ENCODE assay signal across 8 cellular contexts in the genomic region with DNA sequence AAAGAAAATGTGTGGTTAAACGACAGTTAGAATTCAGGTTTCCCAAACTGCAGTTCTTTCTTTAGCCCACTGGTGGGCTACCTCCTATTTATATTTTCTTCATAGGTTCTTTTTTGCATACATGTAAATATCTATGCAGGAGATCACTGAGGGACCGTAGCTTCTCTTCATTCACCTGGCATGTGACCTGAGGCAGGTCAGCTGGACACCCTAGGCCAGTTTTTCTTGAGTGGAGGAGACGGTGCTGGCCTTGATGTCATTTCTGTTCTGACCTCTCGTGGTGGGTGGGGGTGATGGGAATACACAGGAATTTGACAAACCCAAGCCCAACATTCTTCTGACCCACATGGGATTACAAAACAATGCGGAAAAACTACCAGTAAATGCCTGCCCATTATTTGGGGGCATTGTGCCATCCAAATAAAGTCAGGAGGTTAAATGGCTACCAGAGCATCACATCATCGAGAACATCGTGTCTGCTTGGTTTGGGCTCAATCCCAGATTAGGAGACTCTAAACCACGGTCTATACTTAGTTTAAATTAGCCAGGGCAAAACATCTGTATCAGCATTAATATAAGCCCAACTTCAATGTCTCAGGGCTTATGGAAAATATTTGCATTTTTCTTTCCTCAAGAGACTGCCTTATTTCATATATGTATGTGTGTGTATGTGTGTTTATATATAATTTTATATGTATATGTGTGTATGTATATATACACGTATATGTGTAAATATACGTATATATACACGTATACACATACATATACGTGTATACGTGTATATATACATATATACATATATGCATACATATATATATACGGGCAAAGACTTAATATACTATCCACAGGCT. TPM values are rescaled to one million over a fixed set of nuclear protein-coding genes. Genes with fewer than 3 reads are reported as not detected.
DNase-seq lines count a peak whose midpoint lies in the region; ATAC-seq and TF ChIP-seq lines count a peak whose summit lies in the region.

No MANE protein-coding gene starts in this region.

- H3K4me1 ChIP-seq in RWPE2 (ENCODE audit: insufficient read depth, poor library complexity, severe bottlenecking) (peaks cover 65% of the 10 kb centered on the region), skeletal muscle tissue (ENCODE audit: control insufficient read depth in 3 of 3, insufficient read depth in 3 of 3, low read length in 3 of 3) (peaks cover 46 to 51% (median 50%) of the 10 kb centered on the region in 3 donors)

- intact Hi-C loops in activated T-helper 2 cell treated with anti-CD3 and anti-CD28 coated beads, Interferon-gamma antibody, Interleukin-2, Interleukin-4, amounts not matched to agents 10 μg/mL and 5 μg/mL and 100 μg/mL, durations not matched to agents 14 hours and 24 hours and 36 hours (cut with micrococcal nuclease) = no loop called here

- TF ChIP-seq CTCF in GM12873 (IDR thresholded peaks at IDR 0.05; ENCODE audit: insufficient read depth, low read depth, low read length, missing control alignments) (peak; percentile 33), RWPE2 (IDR thresholded peaks at IDR 0.05; ENCODE audit: poor library complexity, severe bottlenecking) (peak; percentile 13), foreskin fibroblast (IDR thresholded peaks at IDR 0.05; ENCODE audit: low read depth, low read length) (peak; percentile 11)

- H3K36me3 Mint-ChIP-seq in activated T-helper 2 cell treated with anti-CD3 and anti-CD28 coated beads, Interferon-gamma antibody, Interleukin-2, Interleukin-4, amounts not matched to agents 10 μg/mL and 5 μg/mL and 100 μg/mL, durations not matched to agents 14 hours and 24 hours and 36 hours (ENCODE audit: low read depth) = no peaks in the 10 kb centered on the region

- H3K4me3 ChIP-seq in RWPE2 (ENCODE audit: severe bottlenecking) = no peak overlapping the region
- no peak overlapping the region for H3K4me3 ChIP-seq in foreskin fibroblast (ENCODE audit: low read depth in 1 of 2, low read length in 2 of 2)
- H3K4me3 ChIP-seq in skeletal muscle tissue (ENCODE audit: low read length in 3 of 3) = no peak overlapping the region

- H3K36me3 ChIP-seq in RWPE2 (ENCODE audit: low read depth) (no peaks in the 10 kb centered on the region), skeletal muscle tissue (ENCODE audit: control insufficient read depth in 3 of 3, insufficient read depth in 3 of 3, low read length in 3 of 3) (no peaks in the 10 kb centered on the region)

- peak overlapping the region in 1 of 3 donors; percentile 40 for H3K9ac ChIP-seq in skeletal muscle tissue (ENCODE audit: low read depth in 1 of 3, low read length in 3 of 3)

- H3K9me3 ChIP-seq in RWPE2 (ENCODE audit: severe bottlenecking) (no peaks in the 10 kb centered on the region), skeletal muscle tissue (ENCODE audit: control insufficient read depth in 3 of 3, low read length in 3 of 3) (no peaks in the 10 kb centered on the region)

- no peaks in the 10 kb centered on the region for H3K27me3 Mint-ChIP-seq in activated T-helper 2 cell treated with anti-CD3 and anti-CD28 coated beads, Interferon-gamma antibody, Interleukin-2, Interleukin-4, amounts not matched to agents 10 μg/mL and 5 μg/mL and 100 μg/mL, durations not matched to agents 14 hours and 24 hours and 36 hours (ENCODE audit: low read depth)

- H3K4me1 Mint-ChIP-seq in activated T-helper 2 cell treated with anti-CD3 and anti-CD28 coated beads, Interferon-gamma antibody, Interleukin-2, Interleukin-4, amounts not matched to agents 10 μg/mL and 5 μg/mL and 100 μg/mL, durations not matched to agents 14 hours and 24 hours and 36 hours (ENCODE audit: low read depth) = peaks cover 38% of the 10 kb centered on the region

- no peak overlapping the region for H3K4me3 Mint-ChIP-seq in activated T-helper 2 cell treated with anti-CD3 and anti-CD28 coated beads, Interferon-gamma antibody, Interleukin-2, Interleukin-4, amounts not matched to agents 10 μg/mL and 5 μg/mL and 100 μg/mL, durations not matched to agents 14 hours and 24 hours and 36 hours (ENCODE audit: low read depth)

- H3K9me3 Mint-ChIP-seq in activated T-helper 2 cell treated with anti-CD3 and anti-CD28 coated beads, Interferon-gamma antibody, Interleukin-2, Interleukin-4, amounts not matched to agents 10 μg/mL and 5 μg/mL and 100 μg/mL, durations not matched to agents 14 hours and 24 hours and 36 hours = no peaks in the 10 kb centered on the region

- H3K27ac ChIP-seq in RWPE2 (ENCODE audit: poor library complexity, severe bottlenecking) = peak overlapping the region; percentile 96
- peak overlapping the region; percentile 68 for H3K27ac ChIP-seq in skeletal muscle tissue (ENCODE audit: low read depth, low read length)

- no peak overlapping the region for H3K27ac Mint-ChIP-seq in activated T-helper 2 cell treated with anti-CD3 and anti-CD28 coated beads, Interferon-gamma antibody, Interleukin-2, Interleukin-4, amounts not matched to agents 10 μg/mL and 5 μg/mL and 100 μg/mL, durations not matched to agents 14 hours and 24 hours and 36 hours

- DNase-seq in RWPE2 (ENCODE audit: low spot score) (no peak), foreskin fibroblast (peak in 1 of 2 donors; percentile 68), T1000 (lab: John Stamatoyannopoulos, UW) (no peak), activated gamma-delta T cell treated with Interleukin-2 at 50 U/mL for 16 hours (no peak)
- no peak for DNase-seq in activated T-helper 2 cell treated with anti-CD3 and anti-CD28 coated beads, Interferon-gamma antibody, Interleukin-2, Interleukin-4, amounts not matched to agents 10 μg/mL and 5 μg/mL and 100 μg/mL, durations not matched to agents 14 hours and 24 hours and 36 hours (ENCODE audit: low spot score)

- no peaks in the 10 kb centered on the region for H3K27me3 ChIP-seq in RWPE2 (ENCODE audit: insufficient read depth, poor library complexity, severe bottlenecking)
- no peaks in the 10 kb centered on the region for H3K27me3 ChIP-seq in skeletal muscle tissue (ENCODE audit: control insufficient read depth in 3 of 3, insufficient read depth in 3 of 3, low read length in 3 of 3)

- no peak for ATAC-seq in RWPE2 (ENCODE audit: low read depth)
- ATAC-seq in GM18873 (IDR thresholded peaks at IDR 0.05; ENCODE audit: low FRiP score, unreplicated experiment) = no peak

RNA-seq across cellular contexts. Expression of a gene that starts 7.4 kb away (rescaled TPM):
- total RNA-seq in skeletal muscle tissue = 83.0 TPM
- 276 and 292 TPM in 2 replicates for total RNA-seq in activated T-helper 2 cell treated with anti-CD3 and anti-CD28 coated beads, Interferon-gamma antibody, Interleukin-2, Interleukin-4, amounts not matched to agents 10 μg/mL and 5 μg/mL and 100 μg/mL, durations not matched to agents 14 hours and 24 hours and 36 hours
